1 cellular context compared by ENCODE assay signal in the genomic region with DNA sequence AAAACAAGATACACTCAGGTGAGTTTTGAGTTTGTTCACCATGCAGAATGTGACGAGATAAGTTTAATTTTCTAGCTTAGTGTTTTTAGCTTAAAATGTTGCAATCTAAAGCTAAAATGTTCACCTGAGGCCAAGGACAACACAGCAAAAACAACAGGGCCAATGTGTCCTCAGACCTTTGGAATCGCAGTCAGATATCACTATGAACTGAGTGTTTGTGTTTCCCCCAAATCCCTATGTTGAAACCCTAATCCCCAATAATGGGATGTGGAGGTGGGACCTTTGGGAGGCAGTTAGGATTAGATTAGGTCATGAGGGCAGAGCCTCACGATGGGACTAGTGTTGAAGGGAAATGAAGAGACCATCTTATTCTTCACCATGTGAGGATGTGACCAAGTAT.
TF ChIP-seq lines count a peak whose summit lies in the region.

No MANE protein-coding gene starts in this region.

TF ChIP-seq in GM23338, 12 proteins besides CTCF, POLR2A, EP300 and RAD21 (continued from another document):
- TF ChIP-seq ETS1 (IDR thresholded peaks at IDR 0.05) (no peak), EZH2phosphoT487 (IDR thresholded peaks at IDR 0.05; ENCODE audit: unreplicated experiment) (no peak), POLR2AphosphoS5 (IDR thresholded peaks at IDR 0.05; ENCODE audit: low read depth) (no peak), REST (IDR thresholded peaks at IDR 0.05; ENCODE audit: unreplicated experiment) (no peak), EZH2 (IDR thresholded peaks at IDR 0.05; ENCODE audit: low read depth, unreplicated experiment) (no peak), ZNF114 (CRISPR knock-in tag; IDR thresholded peaks at IDR 0.05) (no peak), ZNF462 (CRISPR knock-in tag; IDR thresholded peaks at IDR 0.05) (no peak)
